19 cellular contexts compared by ENCODE assay signal in genomic region chr2:21386666-21387065, GRCh38.
"Had no signal": no experiment of that assay in that cellular context is flagged by ENCODE, and none has a peak within 500 bp of the region (broad histone marks: within the 10 kb centered on the region; RNA-seq: fewer than 3 reads in every experiment).

No MANE protein-coding gene starts in this region.

- H3K36me3 ChIP-seq: neural progenitor cell, neutrophil, ovary, pancreas, prostate gland, right atrium auricular region, right lobe of liver, sigmoid colon, spleen had no signal

- H3K27me3 ChIP-seq: neural progenitor cell, neutrophil, ovary, pancreas, right atrium auricular region, right lobe of liver, sigmoid colon, spleen had no signal

- H3K27ac ChIP-seq: neural progenitor cell, neutrophil, ovary, pancreas, parathyroid adenoma, prostate gland, psoas muscle, right atrium auricular region, right lobe of liver, sigmoid colon, skin epidermis, spleen had no signal

- H3K9me3 ChIP-seq: neutrophil, ovary, pancreas, prostate gland, psoas muscle, right atrium auricular region, right lobe of liver, sigmoid colon, spleen had no signal

- ATAC-seq: naive thymus-derived CD4-positive, alpha-beta T cell; naive thymus-derived CD8-positive, alpha-beta T cell; natural killer cell; natural killer cell treated with Interleukin-12 subunit alpha and Interleukin-12 subunit beta and Interleukin-15 and Interleukin-18, amount 100 ng/mL, for 72 hours; pancreas; psoas muscle; right cardiac atrium; right lobe of liver; sciatic nerve had no signal

- H3K9ac ChIP-seq: neural progenitor cell, parathyroid adenoma had no signal

- H2AFZ ChIP-seq: neural progenitor cell, parathyroid adenoma had no signal

- H3K4me2 ChIP-seq: neural progenitor cell, smooth muscle cell had no signal

- H3K4me3 ChIP-seq: neural progenitor cell, ovary, pancreas, prostate gland, psoas muscle, right atrium auricular region, right lobe of liver, sigmoid colon, skin epidermis, smooth muscle cell, spleen had no signal

- H3K79me2 ChIP-seq: parathyroid adenoma had no signal
